In genomic region chr4:164251257-164251656, GRCh38 we compare ENCODE assay signal across 20 cellular contexts.
"Had no signal": no experiment of that assay in that cellular context is flagged by ENCODE, and none has a peak within 500 bp of the region (broad histone marks: within the 10 kb centered on the region; RNA-seq: fewer than 3 reads in every experiment).

No MANE protein-coding gene starts in this region.

- DNase-seq: activated CD4-positive, alpha-beta T cell treated with anti-CD3 and anti-CD28 coated beads, Interleukin-2, amount 50 U/mL, for 1 hour; activated CD8-positive, alpha-beta memory T cell treated with anti-CD3 and anti-CD28 coated beads for 24 hours; activated gamma-delta T cell treated with Interleukin-2 at 50 U/mL for 16 hours; amygdala; brain microvascular endothelial cell; cortex of kidney; effector CD8-positive, alpha-beta T cell; gastrocnemius medialis; islet precursor cell; naive B cell; stimulated activated CD4-positive, alpha-beta T cell treated with anti-CD3 and anti-CD28 coated beads, Interleukin-15, amount 100 ng/mL, for 24 hours; stimulated activated CD4-positive, alpha-beta T cell treated with anti-CD3 and anti-CD28 coated beads, Interleukin-4, amount 100 ng/mL, for 1 hour; stimulated activated naive B cell treated with anti-CD40 and anti-IgM and Interleukin-4, amounts not matched to agents 10 μg/mL and 1 μg/mL and 100 μg/mL, for 72 hours; T1000; trophoblast cell had no signal

- H3K9me3 ChIP-seq: gastrocnemius medialis, right atrium auricular region had no signal

- H3K27me3 ChIP-seq: brain microvascular endothelial cell, gastrocnemius medialis, right atrium auricular region had no signal

- H3K4me1 ChIP-seq: gastrocnemius medialis, parathyroid adenoma, right atrium auricular region had no signal

- ATAC-seq: activated CD4-positive, CD25-positive, alpha-beta regulatory T cell treated with anti-CD3 and anti-CD28 coated beads, Interleukin-2, amount 50 U/mL, for 24 hours; gastrocnemius medialis; stimulated activated naive B cell treated with anti-CD40 and anti-IgM and Interleukin-4, amounts not matched to agents 10 μg/mL and 1 μg/mL and 100 μg/mL, for 72 hours had no signal

- H3K36me3 ChIP-seq: brain microvascular endothelial cell, gastrocnemius medialis, right atrium auricular region had no signal

- H3K27ac ChIP-seq: brain microvascular endothelial cell, gastrocnemius medialis, parathyroid adenoma, right atrium auricular region, skin epidermis had no signal

- H3K4me3 ChIP-seq: gastrocnemius medialis, lung, right atrium auricular region, skin epidermis had no signal
